In genomic region chr2:69741281-69742169, GRCh38 we compare ENCODE assay signal across 8 cellular contexts. TPM values are rescaled to one million over a fixed set of nuclear protein-coding genes. Genes with fewer than 3 reads are reported as not detected.
DNase-seq lines count a peak whose midpoint lies in the region; ATAC-seq lines count a peak whose summit lies in the region.

TSS of gene ANXA4 (plus strand) at chr2:69742134. CDS start at chr2:69781566, 39,432 bp downstream.

- intact Hi-C loops in sciatic nerve (cut with DNase I) = no loop called here

- no peaks in the 10 kb centered on the region for H3K27me3 Mint-ChIP-seq in T-helper 17 cell

- H3K27ac ChIP-seq in KOPT-K1 (ENCODE audit: low read depth, low read length, poor library complexity, severe bottlenecking) = peak within 1 kb of the TSS; percentile 52

- peaks cover 18% of the 10 kb centered on the region for H3K4me1 Mint-ChIP-seq in T-helper 17 cell

- no peaks in the 10 kb centered on the region for H3K9me3 ChIP-seq in KOPT-K1 (ENCODE audit: insufficient read depth, low read length, poor library complexity, severe bottlenecking)
- H3K9me3 ChIP-seq in T-helper 17 cell (ENCODE audit: control insufficient read depth, low read length, poor library complexity, severe bottlenecking) = no peaks in the 10 kb centered on the region

- no peaks in the 10 kb centered on the region for H3K36me3 ChIP-seq in KOPT-K1 (ENCODE audit: insufficient read depth, low read length)

- H3K36me3 Mint-ChIP-seq in T-helper 17 cell (ENCODE audit: low read depth) = peaks cover 3% of the 10 kb centered on the region

- peak; percentile 58 for DNase-seq in GDM1 (lab: John Stamatoyannopoulos, UW)
- peak; percentile 32 to 50 (median 45) for DNase-seq in T-helper 17 cell
- DNase-seq in anterior cingulate cortex (lab: John Stamatoyannopoulos, UW) = peak in 39 of 58 donors; percentile 9 to 57 (median 33)
- peak; percentile 81 for DNase-seq in hepatic stellate cell (ENCODE audit: low spot score)
- peak; percentile 89 for DNase-seq in sciatic nerve (ENCODE audit: low spot score)
- DNase-seq in COR-L47 (lab: John Stamatoyannopoulos, UW) = no peak

- peak within 1 kb of the TSS; percentile 98 for H3K4me3 Mint-ChIP-seq in T-helper 17 cell

- H3K27ac Mint-ChIP-seq in T-helper 17 cell = peak within 1 kb of the TSS; percentile 90

- ATAC-seq in GM21825 (IDR thresholded peaks at IDR 0.05; ENCODE audit: unreplicated experiment) = peak; percentile 76
- ATAC-seq in T-helper 17 cell = peak; percentile 89
- ATAC-seq in sciatic nerve = peak; percentile 90

RNA-seq across cellular contexts. Expression of gene ANXA4, which starts in this region (rescaled TPM):
- total RNA-seq in T-helper 17 cell = 10 to 100 TPM; 11.4 to 13.4 TPM
- 117 TPM for total RNA-seq in sciatic nerve
